ENCODE assay signal across 1 cellular context in the genomic region with DNA sequence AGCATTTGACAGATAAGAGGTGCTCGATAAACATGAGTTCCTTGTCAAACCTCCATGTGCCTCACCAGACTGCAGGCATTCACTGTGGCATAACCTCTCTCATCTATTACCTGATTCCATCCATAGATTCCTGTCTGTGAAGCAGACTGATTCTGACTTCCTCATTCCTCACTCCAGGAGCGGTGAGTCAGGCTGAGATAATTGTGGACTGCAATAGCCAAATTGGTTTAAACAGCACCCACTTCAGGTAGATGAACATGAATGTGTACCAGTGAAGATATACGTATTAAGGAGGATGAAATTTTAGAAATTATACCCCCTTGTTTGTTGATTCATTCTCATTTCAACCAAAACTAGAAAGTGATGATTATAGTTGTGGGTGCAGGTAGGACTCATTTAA.
TF ChIP-seq lines count a peak whose summit lies in the region.

No MANE protein-coding gene starts in this region.

TF ChIP-seq in HCT116, 20 proteins besides CTCF, POLR2A, EP300 and RAD21:
- TF ChIP-seq EGR1 (IDR thresholded peaks at IDR 0.05; ENCODE audit: low read depth) (no peak), ELF1 (IDR thresholded peaks at IDR 0.05; ENCODE audit: borderline replicate concordance, low read depth) (peak; percentile 91), CBX3 (IDR thresholded peaks at IDR 0.05; ENCODE audit: low read depth) (peak; percentile 97), ZFX (IDR thresholded peaks at IDR 0.05) (no peak), MAX (IDR thresholded peaks at IDR 0.05) (peak; percentile 72), EZH2 (IDR thresholded peaks at IDR 0.05) (no peak), EZH2phosphoT487 (IDR thresholded peaks at IDR 0.05; ENCODE audit: borderline replicate concordance) (no peak), SRF (IDR thresholded peaks at IDR 0.05; ENCODE audit: low read depth) (peak; percentile 32; the same call in 1 of the 2 replicates), FOSL1 (IDR thresholded peaks at IDR 0.05; ENCODE audit: low read depth) (peak; percentile 86), JUND (IDR thresholded peaks at IDR 0.05) (peak; percentile 73), SIN3A (IDR thresholded peaks at IDR 0.05; ENCODE audit: low read depth) (peak; percentile 70), ZBTB33 (IDR thresholded peaks at IDR 0.05; ENCODE audit: extremely low read depth, insufficient replicate concordance, low read length) (no peak), CEBPB (IDR thresholded peaks at IDR 0.05; ENCODE audit: low read depth) (0 out of 2 replicates have a peak, but pooled peaks have one; percentile 62), SP1 (IDR thresholded peaks at IDR 0.05; ENCODE audit: low read depth) (peak; percentile 67), ZNF274 (IDR thresholded peaks at IDR 0.05; ENCODE audit: low read depth, low read length) (no peak), TCF7L2 (IDR thresholded peaks at IDR 0.05; ENCODE audit: borderline replicate concordance, extremely low read depth, insufficient read depth, insufficient read length) (no peak), POLR2AphosphoS5 (IDR thresholded peaks at IDR 0.05; ENCODE audit: low read depth, low read length) (0 out of 2 replicates have a peak, but pooled peaks have one; percentile 35), YY1 (IDR thresholded peaks at IDR 0.05; ENCODE audit: extremely low read depth, insufficient replicate concordance, low read depth, low read length) (peak; percentile 24), REST (IDR thresholded peaks at IDR 0.05; ENCODE audit: low read depth) (no peak)
- TF ChIP-seq, protein P1, sequence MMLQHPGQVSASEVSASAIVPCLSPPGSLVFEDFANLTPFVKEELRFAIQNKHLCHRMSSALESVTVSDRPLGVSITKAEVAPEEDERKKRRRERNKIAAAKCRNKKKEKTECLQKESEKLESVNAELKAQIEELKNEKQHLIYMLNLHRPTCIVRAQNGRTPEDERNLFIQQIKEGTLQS (IDR thresholded peaks at IDR 0.05) = no peak
